In the genomic region with DNA sequence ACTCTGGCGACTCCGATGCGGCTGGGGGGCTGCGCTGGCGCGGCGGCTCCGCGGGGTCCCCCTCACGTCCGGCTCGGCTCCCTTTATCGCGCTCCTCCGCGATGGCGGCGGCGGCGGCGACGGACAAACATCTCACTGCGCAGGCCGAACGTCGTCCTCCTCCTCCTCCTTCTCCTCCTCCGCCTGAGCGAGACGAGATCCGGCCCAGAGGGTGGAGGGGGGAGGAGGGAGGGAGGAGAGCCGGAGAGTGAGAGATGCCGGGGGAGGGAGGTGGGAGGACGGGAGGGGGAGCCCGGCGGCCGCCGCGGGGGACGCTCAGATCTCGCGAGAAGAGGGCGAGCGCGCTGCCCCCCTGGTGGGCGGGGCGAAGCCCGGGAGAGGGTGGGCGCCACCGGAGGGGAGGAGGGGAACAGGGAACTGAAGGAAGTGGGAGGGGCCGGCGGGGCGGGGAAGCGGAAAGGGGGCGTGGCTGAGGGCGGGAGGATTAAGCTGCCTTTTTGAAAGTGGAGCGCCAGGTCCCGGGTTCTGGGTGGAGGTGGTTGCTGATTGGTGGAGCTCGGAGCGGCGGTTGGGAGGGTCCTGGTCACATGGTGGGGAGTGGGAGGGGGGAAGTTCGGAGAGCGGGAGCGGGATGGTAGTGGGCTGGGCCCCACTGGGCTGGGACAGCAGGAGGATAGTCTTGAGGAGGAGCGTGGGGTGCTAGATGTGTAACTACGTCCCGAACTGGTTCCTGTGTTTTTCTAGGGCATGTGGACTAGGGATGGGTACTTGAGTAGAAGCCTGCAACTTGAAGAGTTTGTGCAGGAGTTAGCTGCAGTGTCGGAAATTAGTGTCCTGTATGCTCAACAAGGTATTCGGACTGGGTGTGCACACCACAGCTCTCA, we compare ENCODE assay signal across 8 cellular contexts. TPM values are rescaled to one million over a fixed set of nuclear protein-coding genes. Genes with fewer than 3 reads are reported as not detected.
DNase-seq lines count a peak whose midpoint lies in the region; ATAC-seq and TF ChIP-seq lines count a peak whose summit lies in the region.

TSS of gene CUL3 (minus strand) at position 159 of the 884 bp plus-strand sequence. CDS start 354 bp downstream, outside the sequence.

- no peaks in the 10 kb centered on the region for H3K27me3 Mint-ChIP-seq in WTC11 (ENCODE audit: low read depth)
- peaks cover 7 to 19% (median 11%) of the 10 kb centered on the region in 3 donors for H3K27me3 Mint-ChIP-seq in immature natural killer cell (ENCODE audit: low read depth in 3 of 3)

- H3K36me3 ChIP-seq in spleen = peaks cover 0 to 4% (median 0%) of the 10 kb centered on the region in 6 donors

- intact Hi-C loops in spleen (cut with DNase I; ENCODE audit: low total_unique reads) = loop anchor here (10.0 kb wide), 1 partner anchor 61 kb away; no protein-coding TSS in a partner anchor

- peaks cover 29 to 55% (median 49%) of the 10 kb centered on the region in 6 donors for H3K4me1 ChIP-seq in spleen

- H3K9me3 Mint-ChIP-seq in WTC11 (no peaks in the 10 kb centered on the region), immature natural killer cell (no peaks in the 10 kb centered on the region)

- CTCF ChIA-PET in AG04450 (lab: Charles Lee) (interaction anchor here (0.9 to 2.9 kb wide), 3 partner anchors 65 to 591 kb away, joined by 3 to 11 read pairs (median 3); no protein-coding TSS in a partner anchor), WTC11 (lab: Charles Lee) (interaction anchor here (0.7 to 1.7 kb wide), 3 partner anchors 14 to 615 kb away, joined by 3 to 4 read pairs (median 3); no protein-coding TSS in a partner anchor)

- H3K9me3 ChIP-seq in AG04450 (ENCODE audit: control insufficient read depth, insufficient read depth, low read length) = no peaks in the 10 kb centered on the region
- H3K9me3 ChIP-seq in spleen = no peaks in the 10 kb centered on the region

- H3K36me3 Mint-ChIP-seq in WTC11 (peaks cover 8% of the 10 kb centered on the region), immature natural killer cell (no peaks in the 10 kb centered on the region)

- POLR2A ChIA-PET in AG04450 (lab: Yijun Ruan, JAX) = interaction anchor here (0.9 to 1.3 kb wide), 4 partner anchors 65 to 143 kb away, joined by 3 to 4 read pairs (median 4); no protein-coding TSS in a partner anchor
- POLR2A ChIA-PET in WTC11 (lab: Charles Lee) = interaction anchor here (0.5 to 1.6 kb wide), 9 partner anchors 14 to 1679 kb away, joined by 3 to 5 read pairs (median 3); no protein-coding TSS in a partner anchor

- H3K27ac ChIP-seq in AG04450 (ENCODE audit: low read depth, low read length) (peak within 1 kb of the TSS; percentile 57), spleen (peak within 1 kb of the TSS; percentile 91 to 98 (median 96))

- peak within 1 kb of the TSS; percentile 91 for H3K4me3 ChIP-seq in AG04450 (ENCODE audit: low read depth, low read length)
- H3K4me3 ChIP-seq in cardiac fibroblast (replicated peaks in 1 of 2; ENCODE audit: low read depth in 2 of 2, low read length in 2 of 2) = peak within 1 kb of the TSS; percentile 91
- H3K4me3 ChIP-seq in spleen = peak within 1 kb of the TSS; percentile 70 to 90 (median 80)

- peak within 1 kb of the TSS; percentile 98 for H3K4me3 Mint-ChIP-seq in WTC11
- H3K4me3 Mint-ChIP-seq in immature natural killer cell = peak within 1 kb of the TSS; percentile 93 to 98 (median 97)

- TF ChIP-seq POLR2A in spleen (IDR thresholded peaks at IDR 0.05) = peak; percentile 26 to 87 (median 67)

- H3K27me3 ChIP-seq in AG04450 (ENCODE audit: control insufficient read depth, insufficient read depth, low read length) = no peaks in the 10 kb centered on the region
- H3K27me3 ChIP-seq in spleen (replicated peaks in 1 of 7) = no peaks in the 10 kb centered on the region

- 1 to 2% (median 1%) methylated on average over 34 to 68 of the region's 68 CpGs for WGBS in spleen, 5 donors

- peak; percentile 96 for DNase-seq in AG04450 (ENCODE audit: low read depth, low spot score)
- peak; percentile 93 for DNase-seq in NCI-H226
- peak; percentile 99 for DNase-seq in WTC11 (ENCODE audit: low spot score)
- peak; percentile 98 to 99 for DNase-seq in cardiac fibroblast (ENCODE audit: low read depth in 2 of 2)
- DNase-seq in immature natural killer cell = peak; percentile 99
- peak; percentile 100 for DNase-seq in spleen

- H3K4me1 Mint-ChIP-seq in WTC11 (peaks cover 43% of the 10 kb centered on the region), immature natural killer cell (peaks cover 42 to 48% of the 10 kb centered on the region in 2 donors)

- peak within 1 kb of the TSS; percentile 91 for H3K27ac Mint-ChIP-seq in WTC11
- peak within 1 kb of the TSS; percentile 88 to 96 (median 93) for H3K27ac Mint-ChIP-seq in immature natural killer cell

- no peak for TF ChIP-seq CTCF in AG04450 (IDR thresholded peaks at IDR 0.05; ENCODE audit: low read depth, low read length)
- no peak for TF ChIP-seq CTCF in WTC11 (IDR thresholded peaks at IDR 0.05)
- TF ChIP-seq CTCF in cardiac fibroblast (IDR thresholded peaks at IDR 0.05; ENCODE audit: low read depth, low read length) = no peak
- peak in 4 of 11 experiments; percentile 13 to 58 (median 40) for TF ChIP-seq CTCF in spleen (IDR thresholded peaks at IDR 0.05 in 8 of 11, conservative IDR thresholded peaks at IDR 0.05 in 3 of 11)

- ATAC-seq in GM18909 (IDR thresholded peaks at IDR 0.05; ENCODE audit: poor library complexity, unreplicated experiment) (peak; percentile 86), HG03175 (IDR thresholded peaks at IDR 0.05; ENCODE audit: unreplicated experiment) (peak; percentile 70), WTC11 (peak; percentile 93)

TF ChIP-seq in WTC11, 78 proteins besides CTCF, POLR2A, EP300 and RAD21:
- TF ChIP-seq, protein P1, sequence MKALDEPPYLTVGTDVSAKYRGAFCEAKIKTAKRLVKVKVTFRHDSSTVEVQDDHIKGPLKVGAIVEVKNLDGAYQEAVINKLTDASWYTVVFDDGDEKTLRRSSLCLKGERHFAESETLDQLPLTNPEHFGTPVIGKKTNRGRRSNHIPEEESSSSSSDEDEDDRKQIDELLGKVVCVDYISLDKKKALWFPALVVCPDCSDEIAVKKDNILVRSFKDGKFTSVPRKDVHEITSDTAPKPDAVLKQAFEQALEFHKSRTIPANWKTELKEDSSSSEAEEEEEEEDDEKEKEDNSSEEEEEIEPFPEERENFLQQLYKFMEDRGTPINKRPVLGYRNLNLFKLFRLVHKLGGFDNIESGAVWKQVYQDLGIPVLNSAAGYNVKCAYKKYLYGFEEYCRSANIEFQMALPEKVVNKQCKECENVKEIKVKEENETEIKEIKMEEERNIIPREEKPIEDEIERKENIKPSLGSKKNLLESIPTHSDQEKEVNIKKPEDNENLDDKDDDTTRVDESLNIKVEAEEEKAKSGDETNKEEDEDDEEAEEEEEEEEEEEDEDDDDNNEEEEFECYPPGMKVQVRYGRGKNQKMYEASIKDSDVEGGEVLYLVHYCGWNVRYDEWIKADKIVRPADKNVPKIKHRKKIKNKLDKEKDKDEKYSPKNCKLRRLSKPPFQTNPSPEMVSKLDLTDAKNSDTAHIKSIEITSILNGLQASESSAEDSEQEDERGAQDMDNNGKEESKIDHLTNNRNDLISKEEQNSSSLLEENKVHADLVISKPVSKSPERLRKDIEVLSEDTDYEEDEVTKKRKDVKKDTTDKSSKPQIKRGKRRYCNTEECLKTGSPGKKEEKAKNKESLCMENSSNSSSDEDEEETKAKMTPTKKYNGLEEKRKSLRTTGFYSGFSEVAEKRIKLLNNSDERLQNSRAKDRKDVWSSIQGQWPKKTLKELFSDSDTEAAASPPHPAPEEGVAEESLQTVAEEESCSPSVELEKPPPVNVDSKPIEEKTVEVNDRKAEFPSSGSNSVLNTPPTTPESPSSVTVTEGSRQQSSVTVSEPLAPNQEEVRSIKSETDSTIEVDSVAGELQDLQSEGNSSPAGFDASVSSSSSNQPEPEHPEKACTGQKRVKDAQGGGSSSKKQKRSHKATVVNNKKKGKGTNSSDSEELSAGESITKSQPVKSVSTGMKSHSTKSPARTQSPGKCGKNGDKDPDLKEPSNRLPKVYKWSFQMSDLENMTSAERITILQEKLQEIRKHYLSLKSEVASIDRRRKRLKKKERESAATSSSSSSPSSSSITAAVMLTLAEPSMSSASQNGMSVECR (CRISPR knock-in tag; IDR thresholded peaks at IDR 0.05; ENCODE audit: borderline replicate concordance) = 0 out of 2 replicates have a peak, but pooled peaks have one; percentile 26
- no peak for TF ChIP-seq NFE2L1 (CRISPR knock-in tag; IDR thresholded peaks at IDR 0.05)
- TF ChIP-seq SMAD3 (CRISPR knock-in tag; IDR thresholded peaks at IDR 0.05; ENCODE audit: borderline replicate concordance) = 0 out of 2 replicates have a peak, but pooled peaks have one; percentile 21
- no peak for TF ChIP-seq GABPB1 (CRISPR knock-in tag; IDR thresholded peaks at IDR 0.05)
- peak; percentile 82 for TF ChIP-seq ZNF263 (CRISPR knock-in tag; IDR thresholded peaks at IDR 0.05; ENCODE audit: low read depth)
- peak; percentile 83 for TF ChIP-seq SP1 (CRISPR knock-in tag; conservative IDR thresholded peaks at IDR 0.05)
- TF ChIP-seq, protein P2, sequence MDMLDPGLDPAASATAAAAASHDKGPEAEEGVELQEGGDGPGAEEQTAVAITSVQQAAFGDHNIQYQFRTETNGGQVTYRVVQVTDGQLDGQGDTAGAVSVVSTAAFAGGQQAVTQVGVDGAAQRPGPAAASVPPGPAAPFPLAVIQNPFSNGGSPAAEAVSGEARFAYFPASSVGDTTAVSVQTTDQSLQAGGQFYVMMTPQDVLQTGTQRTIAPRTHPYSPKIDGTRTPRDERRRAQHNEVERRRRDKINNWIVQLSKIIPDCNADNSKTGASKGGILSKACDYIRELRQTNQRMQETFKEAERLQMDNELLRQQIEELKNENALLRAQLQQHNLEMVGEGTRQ (CRISPR knock-in tag; IDR thresholded peaks at IDR 0.05) = peak; percentile 94
- TF ChIP-seq KAT7 (CRISPR knock-in tag; IDR thresholded peaks at IDR 0.05; ENCODE audit: borderline replicate concordance) = 0 out of 2 replicates have a peak, but pooled peaks have one; percentile 80
- TF ChIP-seq USF1 (CRISPR knock-in tag; IDR thresholded peaks at IDR 0.05) = peak; percentile 91

RNA-seq across cellular contexts. Expression of gene CUL3, which starts in this region (rescaled TPM):
- 55.2 and 57.3 TPM in 2 replicates for polyA plus RNA-seq in AG04450 (2011; rRNA removed)
- polyA minus RNA-seq in AG04450 (2011; rRNA and poly(A)+ RNA removed) = 62.4 and 82.2 TPM in 2 replicates
- total RNA-seq in WTC11 (2021) = 74.4 to 86.2 TPM (median 80.7 TPM) in 3 replicates
- polyA plus RNA-seq in immature natural killer cell = 10 to 100 TPM; 13.6 to 36.3 (median 18.5) TPM
- 10 to 100 TPM; 75.8 to 99.7 (median 83.7) TPM for total RNA-seq in spleen
- 10 to 100 TPM; 66.0 to 84.2 (median 81.6) TPM for polyA plus RNA-seq in spleen

Comparison
In these comparisons a context has a peak if more than half of its experiments do, and no peak if none do; other contexts are left out.
1. Peak in every context shown above with its lines: DNase-seq, ATAC-seq, H3K4me3 ChIP-seq and H3K27ac ChIP-seq.